Comparison of ENCODE assay signal across 10 cellular contexts in genomic region chr1:197464039-197464438, GRCh38.
DNase-seq lines count a peak whose midpoint lies in the region; ATAC-seq, FAIRE-seq and TF ChIP-seq lines count a peak whose summit lies in the region.
"Had no signal": no experiment of that assay in that cellular context is flagged by ENCODE, and none has a peak within 500 bp of the region (broad histone marks: within the 10 kb centered on the region; RNA-seq: fewer than 3 reads in every experiment).

No MANE protein-coding gene starts in this region.

- no peak overlapping the region for H3K4me3 ChIP-seq in bronchial epithelial cell (ENCODE audit: low read depth, low read length)
- no peak overlapping the region for H3K4me3 ChIP-seq in lower lobe of right lung

- H3K9me3 Mint-ChIP-seq in type B pancreatic cell, result no peaks in the 10 kb centered on the region
- H3K9me3 Mint-ChIP-seq: activated B cell treated with CpG ODN at 0.5 μM for 24 hours had no signal

- no peaks in the 10 kb centered on the region for H3K4me1 ChIP-seq in lower lobe of right lung

- H3K27ac Mint-ChIP-seq in type B pancreatic cell, result peak overlapping the region; percentile 11
- H3K27ac Mint-ChIP-seq: activated B cell treated with CpG ODN at 0.5 μM for 24 hours had no signal

- DNase-seq in NCI-H345 (lab: John Stamatoyannopoulos, UW) (peak; percentile 15), NCI-H345 treated with DMSO at 0.1 percent for 48 hours (lab: John Stamatoyannopoulos, UW; ENCODE audit: unreplicated experiment) (no peak), bronchial epithelial cell (ENCODE audit: low read depth) (peak; percentile 46), lower lobe of right lung (no peak), type B pancreatic cell (ENCODE audit: extremely low spot score, unreplicated experiment) (no peak)
- DNase-seq: activated B cell treated with CpG ODN at 0.5 μM for 24 hours; central memory CD4-positive, alpha-beta T cell had no signal

- H3K27me3 ChIP-seq in bronchial epithelial cell (ENCODE audit: control insufficient read depth, insufficient read depth, low read length) (no peaks in the 10 kb centered on the region), lower lobe of right lung (ENCODE audit: low read depth) (no peaks in the 10 kb centered on the region)

- intact Hi-C loops in lower lobe of right lung (cut with DNase I), result no loop called here

- no peak for TF ChIP-seq CTCF in bronchial epithelial cell (IDR thresholded peaks at IDR 0.05; ENCODE audit: insufficient read depth, low read length, severe bottlenecking)
- TF ChIP-seq CTCF in lower lobe of right lung (IDR thresholded peaks at IDR 0.05), result no peak
- TF ChIP-seq CTCF in type B pancreatic cell (conservative IDR thresholded peaks at IDR 0.05), result no peak

- no peaks in the 10 kb centered on the region for H3K36me3 Mint-ChIP-seq in type B pancreatic cell

- no peaks in the 10 kb centered on the region for H3K36me3 ChIP-seq in bronchial epithelial cell (ENCODE audit: control insufficient read depth, insufficient read depth, low read length)
- no peaks in the 10 kb centered on the region for H3K36me3 ChIP-seq in lower lobe of right lung

- H3K9me3 ChIP-seq in lower lobe of right lung, result no peaks in the 10 kb centered on the region

- peak; percentile 43 for FAIRE-seq in bronchial epithelial cell (lab: Jason Lieb, UNC)

- H3K4me1 Mint-ChIP-seq in type B pancreatic cell (ENCODE audit: unreplicated experiment), result peaks cover 9% of the 10 kb centered on the region
- H3K4me1 Mint-ChIP-seq: activated B cell treated with CpG ODN at 0.5 μM for 24 hours had no signal

- ATAC-seq in lower lobe of right lung, result peak; percentile 59 to 75
- ATAC-seq in GM21515 (IDR thresholded peaks at IDR 0.05; ENCODE audit: unreplicated experiment), result no peak
- ATAC-seq in HG02884 (IDR thresholded peaks at IDR 0.05; ENCODE audit: unreplicated experiment), result no peak
- no peak for ATAC-seq in HG02571 (IDR thresholded peaks at IDR 0.05; ENCODE audit: unreplicated experiment)

- H3K4me3 Mint-ChIP-seq in type B pancreatic cell, result no peak overlapping the region
- H3K4me3 Mint-ChIP-seq: activated B cell treated with CpG ODN at 0.5 μM for 24 hours had no signal

- no peak overlapping the region for H3K27ac ChIP-seq in lower lobe of right lung

- H3K27me3 Mint-ChIP-seq in type B pancreatic cell, result no peaks in the 10 kb centered on the region
- H3K27me3 Mint-ChIP-seq: activated B cell treated with CpG ODN at 0.5 μM for 24 hours had no signal

Comparison
In these comparisons a context has a peak if more than half of its experiments do, and no peak if none do; other contexts are left out.
1. DNase-seq: peak in NCI-H345 (single experiment) and bronchial epithelial cell (single experiment); none in NCI-H345 treated with DMSO at 0.1 percent for 48 hours (single experiment), lower lobe of right lung (single experiment) and type B pancreatic cell (single experiment).
2. ATAC-seq: peak in lower lobe of right lung (2 of 2); none in GM21515 (single experiment), HG02884 (single experiment) and HG02571 (single experiment).